8 cellular contexts compared by ENCODE assay signal in genomic region chr12:14239935-14240872, GRCh38.
DNase-seq lines count a peak whose midpoint lies in the region; ATAC-seq, FAIRE-seq and TF ChIP-seq lines count a peak whose summit lies in the region.

No MANE protein-coding gene starts in this region.

- WGBS in small intestine, 3 donors = 28 to 43% (median 30%) methylated on average over 11 of the region's 11 CpGs

- H3K4me3 ChIP-seq in epithelial cell of esophagus (ENCODE audit: low read length) (no peak overlapping the region), small intestine (ENCODE audit: low read depth in 1 of 2, low read length in 2 of 2) (no peak overlapping the region)

- peak overlapping the region; percentile 68 for H3K4me3 Mint-ChIP-seq in activated T-cell treated with anti-CD3 and anti-CD28 coated beads, Interleukin-2, amount 50 U/mL, for 24 hours

- no peaks in the 10 kb centered on the region for H3K27me3 Mint-ChIP-seq in activated T-cell treated with anti-CD3 and anti-CD28 coated beads, Interleukin-2, amount 50 U/mL, for 24 hours

- peaks cover 14% of the 10 kb centered on the region for H3K36me3 Mint-ChIP-seq in activated T-cell treated with anti-CD3 and anti-CD28 coated beads, Interleukin-2, amount 50 U/mL, for 24 hours (ENCODE audit: low read depth)

- H3K9me3 Mint-ChIP-seq in activated T-cell treated with anti-CD3 and anti-CD28 coated beads, Interleukin-2, amount 50 U/mL, for 24 hours = peaks cover 10% of the 10 kb centered on the region

- H3K27me3 ChIP-seq in small intestine (ENCODE audit: control insufficient read depth in 2 of 2, insufficient read depth in 2 of 2, low read length in 2 of 2) = no peaks in the 10 kb centered on the region

- no peak for DNase-seq in activated T-cell treated with anti-CD3 and anti-CD28 coated beads, Interleukin-2, amount 50 U/mL, for 24 hours
- no peak for DNase-seq in activated T-cell treated with anti-CD3 and anti-CD28 coated beads, Interleukin-2, amount 50 U/mL, for 48 hours
- DNase-seq in OCI-M1 (lab: John Stamatoyannopoulos, UW) (peak; percentile 69), epithelial cell of esophagus (ENCODE audit: low read depth) (peak; percentile 76), sciatic nerve (ENCODE audit: low spot score) (no peak), small intestine (no peak), Ammon's horn (ENCODE audit: low spot score) (no peak)

- intact Hi-C loops in sciatic nerve (cut with DNase I) = loop anchor here (10.0 kb wide), 1 partner anchor 125 kb away; the partner anchor contains the start of gene ATF7IP

- ATAC-seq in HG03060 (IDR thresholded peaks at IDR 0.05; ENCODE audit: low read depth, unreplicated experiment) = peak; percentile 31
- ATAC-seq in sciatic nerve = peak; percentile 53

- H3K9me3 ChIP-seq in small intestine (ENCODE audit: control insufficient read depth, low read depth) = no peaks in the 10 kb centered on the region

- TF ChIP-seq CTCF in epithelial cell of esophagus (IDR thresholded peaks at IDR 0.05; ENCODE audit: insufficient read depth, low read depth, low read length, missing control alignments) = no peak

- H3K4me1 ChIP-seq in small intestine (ENCODE audit: control insufficient read depth in 2 of 2, insufficient read depth in 1 of 2, low read depth in 1 of 2, low read length in 1 of 2) = no peaks in the 10 kb centered on the region

- no peaks in the 10 kb centered on the region for H3K36me3 ChIP-seq in small intestine (ENCODE audit: control insufficient read depth in 2 of 2, insufficient read depth in 2 of 2, low read length in 2 of 2)

- peak overlapping the region; percentile 65 for H3K27ac Mint-ChIP-seq in activated T-cell treated with anti-CD3 and anti-CD28 coated beads, Interleukin-2, amount 50 U/mL, for 24 hours

- no peak for FAIRE-seq in small intestine (lab: Jason Lieb, UNC)

- H3K27ac ChIP-seq in small intestine (ENCODE audit: low read depth in 1 of 2, low read length in 1 of 2) = no peak overlapping the region

- H3K4me1 Mint-ChIP-seq in activated T-cell treated with anti-CD3 and anti-CD28 coated beads, Interleukin-2, amount 50 U/mL, for 24 hours (ENCODE audit: low read depth) = peaks cover 22% of the 10 kb centered on the region

Comparison
In these comparisons a context has a peak if more than half of its experiments do, and no peak if none do; other contexts are left out.
1. DNase-seq: peak in OCI-M1 (single experiment) and epithelial cell of esophagus (single experiment); none in activated T-cell treated with anti-CD3 and anti-CD28 coated beads, Interleukin-2, amount 50 U/mL, for 24 hours (single experiment), activated T-cell treated with anti-CD3 and anti-CD28 coated beads, Interleukin-2, amount 50 U/mL, for 48 hours (0 of 2), sciatic nerve (single experiment), small intestine (single experiment) and Ammon's horn (single experiment).